Comparison of ENCODE assay signal across 9 cellular contexts in the genomic region with DNA sequence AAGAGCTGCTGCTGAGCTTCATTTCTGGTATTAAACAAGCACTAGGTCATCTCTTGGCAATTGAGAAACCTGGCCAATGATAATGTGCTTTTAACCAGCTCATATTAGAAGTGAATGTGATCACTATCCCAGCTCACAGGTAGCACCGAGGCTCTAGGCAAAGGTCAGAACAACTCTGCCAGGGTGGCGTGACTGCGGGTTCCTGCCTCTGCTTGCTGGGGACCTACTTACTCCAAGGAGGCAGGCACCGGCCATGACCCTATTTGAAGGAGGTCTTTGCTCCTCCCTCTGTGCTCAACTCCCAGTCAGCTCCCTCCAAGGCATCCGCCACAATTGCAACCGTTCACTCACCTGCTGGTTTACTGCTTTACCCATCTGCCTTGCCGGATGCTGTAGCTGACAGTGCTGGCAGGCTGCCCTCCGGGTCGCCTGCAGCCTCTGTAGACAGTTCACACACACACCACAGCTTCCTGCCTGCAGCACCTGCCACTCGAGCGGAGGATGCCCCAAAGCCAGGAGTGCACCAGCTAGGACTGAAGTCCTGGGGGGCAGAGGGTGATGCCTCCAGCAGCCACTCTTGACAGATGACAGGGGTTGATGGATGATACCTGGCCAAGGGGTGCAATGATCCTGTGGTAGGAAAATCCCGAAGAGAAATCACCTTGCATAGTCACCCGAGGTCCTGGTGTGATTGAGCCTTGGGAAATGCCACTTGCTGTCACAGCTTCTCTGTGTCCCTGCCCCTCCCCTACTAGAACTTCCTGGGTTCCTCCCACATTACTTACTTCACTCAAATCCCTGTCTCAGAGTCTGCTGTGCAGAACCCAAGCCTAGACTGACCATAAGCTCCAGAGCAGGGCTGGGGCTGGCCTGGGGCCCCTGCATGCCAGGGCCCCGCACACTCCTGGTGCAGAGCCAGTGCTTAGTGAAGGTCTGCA. TPM values are rescaled to one million over a fixed set of nuclear protein-coding genes. Genes with fewer than 3 reads are reported as not detected.
A peak's percentile ranks its signal among the peaks of the same experiment; 100 is the strongest.
DNase-seq lines count a peak whose midpoint lies in the region; ATAC-seq and TF ChIP-seq lines count a peak whose summit lies in the region.
"Had no signal": no experiment of that assay in that cellular context is flagged by ENCODE, and none has a peak within 500 bp of the region (broad histone marks: within the 10 kb centered on the region; RNA-seq: fewer than 3 reads in every experiment).

No MANE protein-coding gene starts in this region.

- CTCF ChIA-PET in PC-9 (lab: Charles Lee) = no interaction called here

- no peaks in the 10 kb centered on the region for H3K36me3 Mint-ChIP-seq in activated naive CD8-positive, alpha-beta T cell

- peaks cover under 1% of the 10 kb centered on the region for H3K27me3 Mint-ChIP-seq in activated naive CD8-positive, alpha-beta T cell

- H3K36me3 ChIP-seq in PC-9 (ENCODE audit: low read depth) = no peaks in the 10 kb centered on the region
- H3K36me3 ChIP-seq in gastroesophageal sphincter = no peaks in the 10 kb centered on the region

- TF ChIP-seq CTCF in PC-9 (conservative IDR thresholded peaks at IDR 0.05) (no peak), gastroesophageal sphincter (IDR thresholded peaks at IDR 0.05) (no peak)

- peak; percentile 86 for DNase-seq in DMS79 treated with DMSO at 0.1 percent for 48 hours (lab: John Stamatoyannopoulos, UW)
- DNase-seq in PC-9 = peak in 1 of 2 experiments; percentile 46
- DNase-seq in stimulated activated CD8-positive, alpha-beta memory T cell treated with anti-CD3 and anti-CD28 coated beads, Interleukin-7, amount 100 ng/mL, for 4 hours (ENCODE audit: low read depth in 2 of 2) = peak; percentile 13 to 46
- no peak for DNase-seq in cerebellum (ENCODE audit: low spot score)
- DNase-seq in HuH-7 (ENCODE audit: low spot score) = no peak
- DNase-seq: activated B cell treated with CpG ODN at 0.5 μM for 24 hours had no signal

- TF ChIP-seq EP300 in gastroesophageal sphincter (IDR thresholded peaks at IDR 0.05) = no peak

- H3K4me3 ChIP-seq in PC-9 (no peak overlapping the region), gastroesophageal sphincter (no peak overlapping the region)

- H3K79me2 ChIP-seq in PC-9 (ENCODE audit: low read depth) = no peaks in the 10 kb centered on the region

- POLR2A ChIA-PET in PC-9 (lab: Charles Lee; ENCODE audit: unreplicated experiment) = no interaction called here

- no peak overlapping the region for H2AFZ ChIP-seq in PC-9

- no peaks in the 10 kb centered on the region for H4K20me1 ChIP-seq in PC-9 (ENCODE audit: insufficient read depth)

- H3K4me2 ChIP-seq in PC-9 = peak overlapping the region; percentile 24; the same call in 1 of the 2 replicates

- H3K9me3 ChIP-seq in PC-9 (ENCODE audit: insufficient read depth, low read depth) (no peaks in the 10 kb centered on the region), gastroesophageal sphincter (no peaks in the 10 kb centered on the region)

- H3F3A ChIP-seq in PC-9 (ENCODE audit: insufficient read depth, low read depth) = no peaks in the 10 kb centered on the region

- no peak overlapping the region for H3K27ac ChIP-seq in PC-9
- no peak overlapping the region for H3K27ac ChIP-seq in gastroesophageal sphincter

- H3K27me3 ChIP-seq in PC-9 (ENCODE audit: insufficient read depth, low read depth) (no peaks in the 10 kb centered on the region), gastroesophageal sphincter (peaks cover 63% of the 10 kb centered on the region)

- no peak for TF ChIP-seq POLR2A in gastroesophageal sphincter (IDR thresholded peaks at IDR 0.05)

- H3K9me2 ChIP-seq in PC-9 (ENCODE audit: insufficient read depth) = 0 out of 2 replicates have a peak, but pooled peaks cover 5% of the 10 kb centered on the region

- ATAC-seq in HG03097 (IDR thresholded peaks at IDR 0.05; ENCODE audit: low FRiP score, unreplicated experiment) (peak; percentile 81), gastroesophageal sphincter (no peak)

- peaks cover 30% of the 10 kb centered on the region for H3K4me1 Mint-ChIP-seq in activated naive CD8-positive, alpha-beta T cell (ENCODE audit: low read depth)
- H3K4me1 Mint-ChIP-seq: activated B cell treated with CpG ODN at 0.5 μM for 24 hours had no signal

- H3K4me1 ChIP-seq in PC-9 (replicated peaks; ENCODE audit: insufficient read depth) (0 out of 2 replicates have a peak, but pooled peaks cover 7% of the 10 kb centered on the region), gastroesophageal sphincter (no peaks in the 10 kb centered on the region)

- peak overlapping the region; percentile 69 for H3K27ac Mint-ChIP-seq in activated naive CD8-positive, alpha-beta T cell
- H3K27ac Mint-ChIP-seq: activated B cell treated with CpG ODN at 0.5 μM for 24 hours had no signal

- no TSS peak for BruUV-seq in PC-9 (replicated peaks; lab: Mats Ljungman, UMichigan)

- peak overlapping the region; percentile 35 for H3K4me3 Mint-ChIP-seq in activated naive CD8-positive, alpha-beta T cell
- H3K4me3 Mint-ChIP-seq: activated B cell treated with CpG ODN at 0.5 μM for 24 hours had no signal

- intact Hi-C loops in PC-9 (cut with micrococcal nuclease; ENCODE audit: unreplicated experiment) = no loop called here

- 50 to 61% methylated on average over 2 of the region's 14 CpGs for WGBS in gastroesophageal sphincter (ENCODE audit: low coverage in 1 of 2), 2 donors

- no peaks in the 10 kb centered on the region for H3K9me3 Mint-ChIP-seq in activated naive CD8-positive, alpha-beta T cell (ENCODE audit: low read depth)
- H3K9me3 Mint-ChIP-seq: activated B cell treated with CpG ODN at 0.5 μM for 24 hours had no signal

RNA-seq across cellular contexts. Expression of gene VSX1, which starts 8.8 kb away (rescaled TPM):
- total RNA-seq in PC-9 (2021) (0.65 and 1.5 TPM in 2 replicates), cerebellum (0.18 TPM), gastroesophageal sphincter (not detected)
- total RNA-seq: activated B cell treated with CpG ODN at 0.5 μM for 24 hours had no signal

RNA-seq across cellular contexts. Expression of gene ACSS1, which starts 32.8 kb away (rescaled TPM):
- total RNA-seq in PC-9 (2021) = 12.8 and 12.9 TPM in 2 replicates
- total RNA-seq in cerebellum = 13.5 TPM
- total RNA-seq in gastroesophageal sphincter = 100 to 1,000 TPM in 1 of 4 donors, 10 to 100 TPM in 3; 44.7 to 105 (median 61.6) TPM

Comparison
In these comparisons a context has a peak if more than half of its experiments do, and no peak if none do; other contexts are left out.
1. DNase-seq: peak in DMS79 treated with DMSO at 0.1 percent for 48 hours (single experiment) and stimulated activated CD8-positive, alpha-beta memory T cell treated with anti-CD3 and anti-CD28 coated beads, Interleukin-7, amount 100 ng/mL, for 4 hours (2 of 2); none in cerebellum (single experiment) and HuH-7 (single experiment).